ENCODE assay signal across 9 cellular contexts in genomic region chr20:64101731-64102621, GRCh38. TPM values are rescaled to one million over a fixed set of nuclear protein-coding genes. Genes with fewer than 3 reads are reported as not detected.
A peak's percentile ranks its signal among the peaks of the same experiment; 100 is the strongest.
DNase-seq lines count a peak whose midpoint lies in the region; ATAC-seq and TF ChIP-seq lines count a peak whose summit lies in the region.
"Had no signal": no experiment of that assay in that cellular context is flagged by ENCODE, and none has a peak within 500 bp of the region (broad histone marks: within the 10 kb centered on the region; RNA-seq: fewer than 3 reads in every experiment).

No MANE protein-coding gene starts in this region.

- H3K27ac ChIP-seq in tibial artery = no peak overlapping the region

- no peak overlapping the region for H3K4me3 Mint-ChIP-seq in natural killer cell

- H3K4me1 Mint-ChIP-seq in natural killer cell = peaks cover 0 to 15% of the 10 kb centered on the region in 2 donors

- intact Hi-C loops in natural killer cell (cut with micrococcal nuclease) (no loop called here), tibial artery (cut with DNase I; ENCODE audit: low total_unique reads) (no loop called here)

- H3K4me1 ChIP-seq in tibial artery = peaks cover 0 to 11% (median 6%) of the 10 kb centered on the region in 4 donors

- H3K4me3 ChIP-seq in tibial artery = peak overlapping the region; percentile 10 to 28

- ATAC-seq in natural killer cell (peak; percentile 77 to 90 (median 88)), HG03469 (IDR thresholded peaks at IDR 0.05; ENCODE audit: unreplicated experiment) (no peak)

- no peaks in the 10 kb centered on the region for H3K9me3 ChIP-seq in tibial artery

- DNase-seq in ELR (ENCODE audit: low read depth) = peak; percentile 38
- peak; percentile 33 for DNase-seq in NCI-H1048 (lab: John Stamatoyannopoulos, UW)
- peak; percentile 72 for DNase-seq in activated CD4-positive, alpha-beta T cell treated with anti-CD3 and anti-CD28 coated beads, Interleukin-2, amount 50 U/mL, for 1 hour
- DNase-seq in effector CD8-positive, alpha-beta T cell (lab: John Stamatoyannopoulos, UW) = peak; percentile 52
- DNase-seq in natural killer cell = peak; percentile 71
- no peak for DNase-seq in tibial artery
- DNase-seq in NCI-H1694 treated with DMSO at 0.1 percent for 48 hours (lab: John Stamatoyannopoulos, UW) = no peak

- peaks cover 0 to under 1% of the 10 kb centered on the region in 2 donors for H3K9me3 Mint-ChIP-seq in natural killer cell

- peaks cover 0 to 17% (median 6%) of the 10 kb centered on the region in 3 donors for H3K36me3 ChIP-seq in tibial artery

- TF ChIP-seq CTCF in natural killer cell (IDR thresholded peaks at IDR 0.05) = peak; percentile 78
- TF ChIP-seq CTCF in tibial artery (IDR thresholded peaks at IDR 0.05) = peak; percentile 10 to 31

- no peaks in the 10 kb centered on the region for H3K36me3 Mint-ChIP-seq in natural killer cell

- peaks cover 14 to 33% of the 10 kb centered on the region in 2 donors for H3K27me3 Mint-ChIP-seq in natural killer cell (ENCODE audit: low read depth in 2 of 2)

- peaks cover 0 to 72% of the 10 kb centered on the region in 2 donors for H3K27me3 ChIP-seq in tibial artery

- no peak overlapping the region for H3K27ac Mint-ChIP-seq in natural killer cell

RNA-seq across cellular contexts. Expression of gene NPBWR2, which starts 5.4 kb away (rescaled TPM):
- total RNA-seq in natural killer cell = not detected
- total RNA-seq: T-helper 2 cell treated with Interferon-gamma antibody and Interleukin-4, amounts not matched to agents 100 ng/mL and 5 ng/mL, for 36 hours had no signal

RNA-seq across cellular contexts. Expression of gene LKAAEAR1, which starts 17.8 kb away (rescaled TPM):
- total RNA-seq in natural killer cell = not detected

RNA-seq across cellular contexts. Expression of gene OPRL1, which starts 22.1 kb away (rescaled TPM):
- 1 to 10 TPM; 1.2 to 2.2 (median 1.4) TPM for total RNA-seq in natural killer cell

RNA-seq across cellular contexts. Expression of gene RGS19, which starts 22.7 kb away (rescaled TPM):
- total RNA-seq in natural killer cell = 10 to 100 TPM; 61.9 to 76.4 (median 68.2) TPM

RNA-seq across cellular contexts. Expression of gene TCEA2, which starts 39.0 kb away (rescaled TPM):
- 10 to 100 TPM; 25.0 to 28.7 (median 28.5) TPM for total RNA-seq in natural killer cell

Comparison
In these comparisons a context has a peak if more than half of its experiments do, and no peak if none do; other contexts are left out.
1. DNase-seq: peak in ELR (single experiment), NCI-H1048 (single experiment), activated CD4-positive, alpha-beta T cell treated with anti-CD3 and anti-CD28 coated beads, Interleukin-2, amount 50 U/mL, for 1 hour (single experiment), effector CD8-positive, alpha-beta T cell (single experiment) and natural killer cell (single experiment); none in tibial artery (0 of 2) and NCI-H1694 treated with DMSO at 0.1 percent for 48 hours (single experiment).